8 cellular contexts compared by ENCODE assay signal in genomic region chr2:70767094-70767698, GRCh38. TPM values are rescaled to one million over a fixed set of nuclear protein-coding genes. Genes with fewer than 3 reads are reported as not detected.
DNase-seq lines count a peak whose midpoint lies in the region; ATAC-seq and TF ChIP-seq lines count a peak whose summit lies in the region.

No MANE protein-coding gene starts in this region.

- H3K4me2 ChIP-seq in SK-N-SH, result peak overlapping the region; percentile 76

- peak overlapping the region; percentile 50 to 52 for H3K4me3 ChIP-seq in SK-N-SH (ENCODE audit: low read depth in 2 of 2, low read length in 1 of 2)

- no peaks in the 10 kb centered on the region for H4K20me1 ChIP-seq in SK-N-SH (ENCODE audit: insufficient read depth)

- intact Hi-C loops in Right ventricle myocardium superior (cut with DNase I) (no loop called here), Right ventricle myocardium inferior (cut with DNase I) (no loop called here)

- H3K36me3 Mint-ChIP-seq in endothelial cell (ENCODE audit: low read depth, unreplicated experiment), result no peaks in the 10 kb centered on the region

- H3K4me1 ChIP-seq in SK-N-SH (ENCODE audit: control insufficient read depth in 1 of 2, insufficient read depth in 2 of 2, low read depth in 1 of 2, low read length in 1 of 2), result peaks cover 0 to 10% of the 10 kb centered on the region in 2 experiments; a peak in 2 of 4 replicates

- no peaks in the 10 kb centered on the region for H3K9me2 ChIP-seq in SK-N-SH

- H3K9me3 Mint-ChIP-seq in endothelial cell (ENCODE audit: unreplicated experiment), result no peaks in the 10 kb centered on the region

- H2AFZ ChIP-seq in SK-N-SH (ENCODE audit: low read depth), result no peak overlapping the region

- H3K9ac ChIP-seq in SK-N-SH, result no peak overlapping the region

- POLR2A ChIA-PET in SK-N-SH (lab: Yijun Ruan, JAX), result no interaction called here

- CTCF ChIA-PET in SK-N-SH (lab: Yijun Ruan, JAX), result interaction anchor here (0.7 to 4.1 kb wide), 18 partner anchors 8 to 262 kb away, joined by 3 to 40 read pairs (median 6); partner anchors contain the start of gene FIGLA

- H3K27ac Mint-ChIP-seq in endothelial cell (ENCODE audit: unreplicated experiment), result peak overlapping the region; percentile 85

- H3K9me3 ChIP-seq in SK-N-SH, result no peaks in the 10 kb centered on the region

- H3K27ac ChIP-seq in SK-N-SH (ENCODE audit: low read depth in 2 of 2, low read length in 1 of 2), result peak overlapping the region in 1 of 2 experiments; percentile 36; a peak in 1 of 4 replicates

- ATAC-seq in Right ventricle myocardium superior (ENCODE audit: poor library complexity), result no peak
- no peak for ATAC-seq in Right ventricle myocardium inferior
- peak; percentile 20 for ATAC-seq in omental fat pad (ENCODE audit: low FRiP score)
- ATAC-seq in GM21717 (IDR thresholded peaks at IDR 0.05; ENCODE audit: unreplicated experiment), result no peak

- no peak for TF ChIP-seq RAD21 in SK-N-SH (IDR thresholded peaks at IDR 0.05; ENCODE audit: low read length)

- no peak for TF ChIP-seq EP300 in SK-N-SH (IDR thresholded peaks at IDR 0.05; ENCODE audit: borderline replicate concordance in 1 of 2, low read depth in 1 of 2, low read length in 1 of 2)

- no peaks in the 10 kb centered on the region for H3F3A ChIP-seq in SK-N-SH (replicated peaks; ENCODE audit: insufficient read depth)

- no peak for TF ChIP-seq CTCF in SK-N-SH (IDR thresholded peaks at IDR 0.05)
- no peak for TF ChIP-seq CTCF in endothelial cell (IDR thresholded peaks at IDR 0.05; ENCODE audit: unreplicated experiment)
- no peak for TF ChIP-seq CTCF in omental fat pad (IDR thresholded peaks at IDR 0.05)

- H3K79me2 ChIP-seq in SK-N-SH (ENCODE audit: insufficient read depth), result no peaks in the 10 kb centered on the region

- WGBS in SK-N-SH (ENCODE audit: low lambda C conversion rate), result 5% methylated on average over 25 of the region's 51 CpGs

- H3K4me3 Mint-ChIP-seq in endothelial cell (ENCODE audit: unreplicated experiment), result peak overlapping the region; percentile 94

- H3K27me3 Mint-ChIP-seq in endothelial cell (ENCODE audit: unreplicated experiment), result peaks cover 2% of the 10 kb centered on the region

- DNase-seq in Right ventricle myocardium superior (peak; percentile 37), Right ventricle myocardium inferior (ENCODE audit: missing footprints) (no peak), SK-N-SH (peak; percentile 85), endothelial cell (ENCODE audit: low spot score) (peak; percentile 35), omental fat pad (ENCODE audit: low spot score) (no peak), HuH-7 (ENCODE audit: low spot score) (no peak), GOT3 (lab: John Stamatoyannopoulos, UW) (no peak)

- no peaks in the 10 kb centered on the region for H3K36me3 ChIP-seq in SK-N-SH (replicated peaks in 1 of 2; ENCODE audit: control insufficient read depth in 1 of 2, insufficient read depth in 2 of 2, low read length in 1 of 2)

- peaks cover 25% of the 10 kb centered on the region for H3K27me3 ChIP-seq in SK-N-SH (ENCODE audit: insufficient read depth)

- peaks cover 11% of the 10 kb centered on the region for H3K4me1 Mint-ChIP-seq in endothelial cell (ENCODE audit: unreplicated experiment)

TF ChIP-seq in SK-N-SH, 30 proteins besides CTCF, POLR2A, EP300 and RAD21:
- TF ChIP-seq FOXJ3 (CRISPR knock-in tag; IDR thresholded peaks at IDR 0.05) (no peak), MXI1 (IDR thresholded peaks at IDR 0.05; ENCODE audit: low read depth, low read length) (peak; percentile 33; the same call in 1 of the 2 replicates)

RNA-seq across cellular contexts. Expression of gene ADD2, which starts 0.8 kb away (rescaled TPM):
- 2.0 TPM for total RNA-seq in Right ventricle myocardium superior
- total RNA-seq in Right ventricle myocardium inferior, result 2.3 TPM
- polyA plus RNA-seq in SK-N-SH (2012; rRNA removed), result 0.30 and 0.50 TPM in 2 replicates
- polyA plus RNA-seq in SK-N-SH (2012; cell fraction: cytosol; rRNA removed), result 0.31 and 0.79 TPM in 2 replicates
- 0.43 and 0.66 TPM in 2 replicates for polyA plus RNA-seq in SK-N-SH (2012; cell fraction: nucleus; rRNA removed)
- total RNA-seq in endothelial cell (ENCODE audit: unreplicated experiment), result 54.0 TPM
- total RNA-seq in omental fat pad, result 1 to 10 TPM; 3.2 to 4.8 (median 4.3) TPM

RNA-seq across cellular contexts. Expression of gene FIGLA, which starts 23.2 kb away (rescaled TPM):
- total RNA-seq in Right ventricle myocardium superior (not detected), Right ventricle myocardium inferior (not detected), endothelial cell (ENCODE audit: unreplicated experiment) (not detected), omental fat pad (not detected)
- not detected in 2 replicates for polyA plus RNA-seq in SK-N-SH (2012; rRNA removed)
- polyA plus RNA-seq in SK-N-SH (2012; cell fraction: cytosol; rRNA removed), result not detected in 2 replicates
- not detected in 2 replicates for polyA plus RNA-seq in SK-N-SH (2012; cell fraction: nucleus; rRNA removed)

RNA-seq across cellular contexts. Expression of gene CLEC4F, which starts 53.2 kb away (rescaled TPM):
- total RNA-seq in Right ventricle myocardium superior (0.08 TPM), Right ventricle myocardium inferior (0.22 TPM), endothelial cell (ENCODE audit: unreplicated experiment) (0.23 TPM), omental fat pad (1 to 10 TPM in 1 of 4 donors, under 1 TPM in 1, not detected in 2; 0.56 to 2.7 TPM)
- polyA plus RNA-seq in SK-N-SH (2012; rRNA removed), result 0.12 and 0.21 TPM in 2 replicates
- polyA plus RNA-seq in SK-N-SH (2012; cell fraction: cytosol; rRNA removed), result 0.04 and 0.08 TPM in 2 replicates
- 1.4 and 1.9 TPM in 2 replicates for polyA plus RNA-seq in SK-N-SH (2012; cell fraction: nucleus; rRNA removed)

Comparison
In these comparisons a context has a peak if more than half of its experiments do, and no peak if none do; other contexts are left out.
1. DNase-seq: peak in Right ventricle myocardium superior (single experiment), SK-N-SH (single experiment) and endothelial cell (single experiment); none in Right ventricle myocardium inferior (single experiment), omental fat pad (single experiment), HuH-7 (single experiment) and GOT3 (single experiment).